In genomic region chr22:30212363-30212995, GRCh38 we compare ENCODE assay signal across 8 cellular contexts. TPM values are rescaled to one million over a fixed set of nuclear protein-coding genes. Genes with fewer than 3 reads are reported as not detected.
DNase-seq lines count a peak whose midpoint lies in the region; ATAC-seq and TF ChIP-seq lines count a peak whose summit lies in the region.

No MANE protein-coding gene starts in this region.

- ATAC-seq in gastrocnemius medialis = peak in 1 of 2 donors; percentile 22

- H3K9me3 ChIP-seq in gastrocnemius medialis = no peaks in the 10 kb centered on the region

- H3K27ac ChIP-seq in gastrocnemius medialis = no peak overlapping the region

- no peaks in the 10 kb centered on the region for H3K4me1 ChIP-seq in gastrocnemius medialis

- TF ChIP-seq POLR2A in gastrocnemius medialis (IDR thresholded peaks at IDR 0.05) = no peak

- no peak for TF ChIP-seq CTCF in gastrocnemius medialis (IDR thresholded peaks at IDR 0.05 in 4 of 5, conservative IDR thresholded peaks at IDR 0.05 in 1 of 5)

- no peak overlapping the region for H3K4me3 ChIP-seq in gastrocnemius medialis

- peak; percentile 47 for DNase-seq in activated CD4-positive, alpha-beta T cell treated with anti-CD3 and anti-CD28 coated beads for 48 hours
- no peak for DNase-seq in activated CD4-positive, alpha-beta T cell treated with anti-CD3 and anti-CD28 coated beads for 1 hour
- peak; percentile 75 to 82 for DNase-seq in SW 1271 (lab: John Stamatoyannopoulos, UW)
- DNase-seq in fibroblast of peridontal ligament (ENCODE audit: extremely low read depth) = peak; percentile 75
- peak; percentile 19 to 34 for DNase-seq in gastrocnemius medialis
- no peak for DNase-seq in midbrain (lab: John Stamatoyannopoulos, UW)
- no peak for DNase-seq in GM19238 (ENCODE audit: insufficient read length, low spot score)
- no peak for DNase-seq in NCI-H446 (lab: John Stamatoyannopoulos, UW)

- in situ Hi-C loops in gastrocnemius medialis (cut with MboI; ENCODE audit: low sequenced_read_pairs in 4 of 4) = no loop called here

- H3K36me3 ChIP-seq in gastrocnemius medialis = no peaks in the 10 kb centered on the region

- peaks cover 5 to 29% (median 16%) of the 10 kb centered on the region in 3 donors for H3K27me3 ChIP-seq in gastrocnemius medialis

- intact Hi-C loops in gastrocnemius medialis (cut with DNase I; ENCODE audit: low total_unique reads) = no loop called here

RNA-seq across cellular contexts. Expression of gene LIF, which starts 34.1 kb away (rescaled TPM):
- not detected for total RNA-seq in gastrocnemius medialis

RNA-seq across cellular contexts. Expression of gene OSM, which starts 54.2 kb away (rescaled TPM):
- total RNA-seq in gastrocnemius medialis = under 1 TPM in 1 of 4 donors, not detected in 3; 0.53 TPM

Comparison
In these comparisons a context has a peak if more than half of its experiments do, and no peak if none do; other contexts are left out.
1. DNase-seq: peak in activated CD4-positive, alpha-beta T cell treated with anti-CD3 and anti-CD28 coated beads for 48 hours (single experiment), SW 1271 (2 of 2), fibroblast of peridontal ligament (single experiment) and gastrocnemius medialis (2 of 2); none in activated CD4-positive, alpha-beta T cell treated with anti-CD3 and anti-CD28 coated beads for 1 hour (single experiment), midbrain (single experiment), GM19238 (single experiment) and NCI-H446 (0 of 2).